ENCODE assay signal across 19 cellular contexts in genomic region chr4:34039766-34040165, GRCh38.
"Had no signal": no experiment of that assay in that cellular context is flagged by ENCODE, and none has a peak within 500 bp of the region (broad histone marks: within the 10 kb centered on the region; RNA-seq: fewer than 3 reads in every experiment).

No MANE protein-coding gene starts in this region.

- FAIRE-seq: RCC 7860 had no signal

- DNase-seq: IMR-90, MM.1S, NCI-H1092 treated with DMSO at 0.1 percent for 48 hours, NCI-H1417, NCI-H1436 treated with DMSO at 0.1 percent for 48 hours, NCI-H1694, NCI-H187 treated with DMSO at 0.1 percent for 48 hours, NCI-H2081 treated with DMSO at 0.1 percent for 48 hours, NCI-H2171, NCI-H226, NCI-H446, NCI-H510A, NCI-H524 treated with DMSO at 0.1 percent for 48 hours, NCI-H69, NCI-H774, SHP77, T-helper 1 cell had no signal

- H3K27ac ChIP-seq: RWPE1 had no signal
